In the genomic region with DNA sequence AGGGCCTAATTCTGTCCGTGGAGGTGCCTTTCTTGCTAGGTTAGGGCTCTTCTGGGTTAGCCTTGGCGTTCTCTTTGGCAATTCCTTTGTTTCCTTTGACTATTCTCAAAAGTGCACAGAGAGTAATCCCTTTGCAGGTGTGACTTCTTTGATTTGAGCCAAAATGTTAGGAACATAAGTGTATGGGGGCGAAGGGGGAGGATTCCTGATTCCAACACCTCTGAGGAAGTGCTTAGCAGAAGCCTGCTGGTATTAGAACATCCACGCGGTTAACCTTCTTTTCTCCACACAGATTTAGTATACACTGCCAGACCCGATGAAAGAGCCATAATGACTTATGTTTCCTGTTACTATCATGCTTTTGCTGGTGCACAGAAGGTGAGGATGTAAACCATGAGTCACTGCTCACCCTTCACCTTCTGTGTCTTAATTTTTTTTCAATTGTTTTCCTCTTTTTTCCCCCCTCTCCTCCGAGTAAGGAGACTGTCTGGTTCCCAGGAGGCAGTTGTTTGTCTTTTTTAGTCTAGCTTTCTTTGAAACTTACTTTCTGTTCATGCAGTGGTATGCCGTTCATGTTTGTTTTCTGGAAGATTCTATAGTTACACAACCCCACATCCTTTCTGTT, we compare ENCODE assay signal across 1 cellular context.
TF ChIP-seq lines count a peak whose summit lies in the region.

No MANE protein-coding gene starts in this region.

TF ChIP-seq in GM12878, 131 proteins besides CTCF, POLR2A, EP300 and RAD21 (continued from another document):
- TF ChIP-seq, protein P1, sequence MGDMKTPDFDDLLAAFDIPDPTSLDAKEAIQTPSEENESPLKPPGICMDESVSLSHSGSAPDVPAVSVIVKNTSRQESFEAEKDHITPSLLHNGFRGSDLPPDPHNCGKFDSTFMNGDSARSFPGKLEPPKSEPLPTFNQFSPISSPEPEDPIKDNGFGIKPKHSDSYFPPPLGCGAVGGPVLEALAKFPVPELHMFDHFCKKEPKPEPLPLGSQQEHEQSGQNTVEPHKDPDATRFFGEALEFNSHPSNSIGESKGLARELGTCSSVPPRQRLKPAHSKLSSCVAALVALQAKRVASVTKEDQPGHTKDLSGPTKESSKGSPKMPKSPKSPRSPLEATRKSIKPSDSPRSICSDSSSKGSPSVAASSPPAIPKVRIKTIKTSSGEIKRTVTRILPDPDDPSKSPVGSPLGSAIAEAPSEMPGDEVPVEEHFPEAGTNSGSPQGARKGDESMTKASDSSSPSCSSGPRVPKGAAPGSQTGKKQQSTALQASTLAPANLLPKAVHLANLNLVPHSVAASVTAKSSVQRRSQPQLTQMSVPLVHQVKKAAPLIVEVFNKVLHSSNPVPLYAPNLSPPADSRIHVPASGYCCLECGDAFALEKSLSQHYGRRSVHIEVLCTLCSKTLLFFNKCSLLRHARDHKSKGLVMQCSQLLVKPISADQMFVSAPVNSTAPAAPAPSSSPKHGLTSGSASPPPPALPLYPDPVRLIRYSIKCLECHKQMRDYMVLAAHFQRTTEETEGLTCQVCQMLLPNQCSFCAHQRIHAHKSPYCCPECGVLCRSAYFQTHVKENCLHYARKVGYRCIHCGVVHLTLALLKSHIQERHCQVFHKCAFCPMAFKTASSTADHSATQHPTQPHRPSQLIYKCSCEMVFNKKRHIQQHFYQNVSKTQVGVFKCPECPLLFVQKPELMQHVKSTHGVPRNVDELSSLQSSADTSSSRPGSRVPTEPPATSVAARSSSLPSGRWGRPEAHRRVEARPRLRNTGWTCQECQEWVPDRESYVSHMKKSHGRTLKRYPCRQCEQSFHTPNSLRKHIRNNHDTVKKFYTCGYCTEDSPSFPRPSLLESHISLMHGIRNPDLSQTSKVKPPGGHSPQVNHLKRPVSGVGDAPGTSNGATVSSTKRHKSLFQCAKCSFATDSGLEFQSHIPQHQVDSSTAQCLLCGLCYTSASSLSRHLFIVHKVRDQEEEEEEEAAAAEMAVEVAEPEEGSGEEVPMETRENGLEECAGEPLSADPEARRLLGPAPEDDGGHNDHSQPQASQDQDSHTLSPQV (IDR thresholded peaks at IDR 0.05) = no peak
- TF ChIP-seq, protein P2, sequence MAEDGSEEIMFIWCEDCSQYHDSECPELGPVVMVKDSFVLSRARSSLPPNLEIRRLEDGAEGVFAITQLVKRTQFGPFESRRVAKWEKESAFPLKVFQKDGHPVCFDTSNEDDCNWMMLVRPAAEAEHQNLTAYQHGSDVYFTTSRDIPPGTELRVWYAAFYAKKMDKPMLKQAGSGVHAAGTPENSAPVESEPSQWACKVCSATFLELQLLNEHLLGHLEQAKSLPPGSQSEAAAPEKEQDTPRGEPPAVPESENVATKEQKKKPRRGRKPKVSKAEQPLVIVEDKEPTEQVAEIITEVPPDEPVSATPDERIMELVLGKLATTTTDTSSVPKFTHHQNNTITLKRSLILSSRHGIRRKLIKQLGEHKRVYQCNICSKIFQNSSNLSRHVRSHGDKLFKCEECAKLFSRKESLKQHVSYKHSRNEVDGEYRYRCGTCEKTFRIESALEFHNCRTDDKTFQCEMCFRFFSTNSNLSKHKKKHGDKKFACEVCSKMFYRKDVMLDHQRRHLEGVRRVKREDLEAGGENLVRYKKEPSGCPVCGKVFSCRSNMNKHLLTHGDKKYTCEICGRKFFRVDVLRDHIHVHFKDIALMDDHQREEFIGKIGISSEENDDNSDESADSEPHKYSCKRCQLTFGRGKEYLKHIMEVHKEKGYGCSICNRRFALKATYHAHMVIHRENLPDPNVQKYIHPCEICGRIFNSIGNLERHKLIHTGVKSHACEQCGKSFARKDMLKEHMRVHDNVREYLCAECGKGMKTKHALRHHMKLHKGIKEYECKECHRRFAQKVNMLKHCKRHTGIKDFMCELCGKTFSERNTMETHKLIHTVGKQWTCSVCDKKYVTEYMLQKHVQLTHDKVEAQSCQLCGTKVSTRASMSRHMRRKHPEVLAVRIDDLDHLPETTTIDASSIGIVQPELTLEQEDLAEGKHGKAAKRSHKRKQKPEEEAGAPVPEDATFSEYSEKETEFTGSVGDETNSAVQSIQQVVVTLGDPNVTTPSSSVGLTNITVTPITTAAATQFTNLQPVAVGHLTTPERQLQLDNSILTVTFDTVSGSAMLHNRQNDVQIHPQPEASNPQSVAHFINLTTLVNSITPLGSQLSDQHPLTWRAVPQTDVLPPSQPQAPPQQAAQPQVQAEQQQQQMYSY (CRISPR knock-in tag; IDR thresholded peaks at IDR 0.05) = no peak
- TF ChIP-seq SIN3A (IDR thresholded peaks at IDR 0.05; ENCODE audit: low read depth, low read length) (no peak), DPF2 (IDR thresholded peaks at IDR 0.05) (no peak), STAT3 (IDR thresholded peaks at IDR 0.05; ENCODE audit: low read depth, low read length) (no peak), TAF1 (IDR thresholded peaks at IDR 0.05; ENCODE audit: borderline replicate concordance, low read depth, low read length) (no peak), EZH2 (IDR thresholded peaks at IDR 0.05; ENCODE audit: borderline replicate concordance, control insufficient read depth, low read depth, low read length) (no peak), LARP7 (IDR thresholded peaks at IDR 0.05) (no peak), RELA (IDR thresholded peaks at IDR 0.05; ENCODE audit: borderline replicate concordance, partially characterized antibody) (no peak), MTA3 (IDR thresholded peaks at IDR 0.05; ENCODE audit: borderline replicate concordance, low read length) (no peak), PAX8 (IDR thresholded peaks at IDR 0.05) (no peak), ZZZ3 (IDR thresholded peaks at IDR 0.05; ENCODE audit: control insufficient read depth, insufficient read length, low read depth) (no peak), RCOR1 (conservative IDR thresholded peaks at IDR 0.05; ENCODE audit: low read depth, low read length) (no peak), SPI1 (IDR thresholded peaks at IDR 0.05; ENCODE audit: borderline replicate concordance, insufficient read depth, low read depth, low read length) (no peak), GATAD2B (conservative IDR thresholded peaks at IDR 0.05; ENCODE audit: low read depth) (no peak)
- TF ChIP-seq, protein P3, sequence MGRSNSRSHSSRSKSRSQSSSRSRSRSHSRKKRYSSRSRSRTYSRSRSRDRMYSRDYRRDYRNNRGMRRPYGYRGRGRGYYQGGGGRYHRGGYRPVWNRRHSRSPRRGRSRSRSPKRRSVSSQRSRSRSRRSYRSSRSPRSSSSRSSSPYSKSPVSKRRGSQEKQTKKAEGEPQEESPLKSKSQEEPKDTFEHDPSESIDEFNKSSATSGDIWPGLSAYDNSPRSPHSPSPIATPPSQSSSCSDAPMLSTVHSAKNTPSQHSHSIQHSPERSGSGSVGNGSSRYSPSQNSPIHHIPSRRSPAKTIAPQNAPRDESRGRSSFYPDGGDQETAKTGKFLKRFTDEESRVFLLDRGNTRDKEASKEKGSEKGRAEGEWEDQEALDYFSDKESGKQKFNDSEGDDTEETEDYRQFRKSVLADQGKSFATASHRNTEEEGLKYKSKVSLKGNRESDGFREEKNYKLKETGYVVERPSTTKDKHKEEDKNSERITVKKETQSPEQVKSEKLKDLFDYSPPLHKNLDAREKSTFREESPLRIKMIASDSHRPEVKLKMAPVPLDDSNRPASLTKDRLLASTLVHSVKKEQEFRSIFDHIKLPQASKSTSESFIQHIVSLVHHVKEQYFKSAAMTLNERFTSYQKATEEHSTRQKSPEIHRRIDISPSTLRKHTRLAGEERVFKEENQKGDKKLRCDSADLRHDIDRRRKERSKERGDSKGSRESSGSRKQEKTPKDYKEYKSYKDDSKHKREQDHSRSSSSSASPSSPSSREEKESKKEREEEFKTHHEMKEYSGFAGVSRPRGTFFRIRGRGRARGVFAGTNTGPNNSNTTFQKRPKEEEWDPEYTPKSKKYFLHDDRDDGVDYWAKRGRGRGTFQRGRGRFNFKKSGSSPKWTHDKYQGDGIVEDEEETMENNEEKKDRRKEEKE (IDR thresholded peaks at IDR 0.05) = no peak
- TF ChIP-seq, protein P4, sequence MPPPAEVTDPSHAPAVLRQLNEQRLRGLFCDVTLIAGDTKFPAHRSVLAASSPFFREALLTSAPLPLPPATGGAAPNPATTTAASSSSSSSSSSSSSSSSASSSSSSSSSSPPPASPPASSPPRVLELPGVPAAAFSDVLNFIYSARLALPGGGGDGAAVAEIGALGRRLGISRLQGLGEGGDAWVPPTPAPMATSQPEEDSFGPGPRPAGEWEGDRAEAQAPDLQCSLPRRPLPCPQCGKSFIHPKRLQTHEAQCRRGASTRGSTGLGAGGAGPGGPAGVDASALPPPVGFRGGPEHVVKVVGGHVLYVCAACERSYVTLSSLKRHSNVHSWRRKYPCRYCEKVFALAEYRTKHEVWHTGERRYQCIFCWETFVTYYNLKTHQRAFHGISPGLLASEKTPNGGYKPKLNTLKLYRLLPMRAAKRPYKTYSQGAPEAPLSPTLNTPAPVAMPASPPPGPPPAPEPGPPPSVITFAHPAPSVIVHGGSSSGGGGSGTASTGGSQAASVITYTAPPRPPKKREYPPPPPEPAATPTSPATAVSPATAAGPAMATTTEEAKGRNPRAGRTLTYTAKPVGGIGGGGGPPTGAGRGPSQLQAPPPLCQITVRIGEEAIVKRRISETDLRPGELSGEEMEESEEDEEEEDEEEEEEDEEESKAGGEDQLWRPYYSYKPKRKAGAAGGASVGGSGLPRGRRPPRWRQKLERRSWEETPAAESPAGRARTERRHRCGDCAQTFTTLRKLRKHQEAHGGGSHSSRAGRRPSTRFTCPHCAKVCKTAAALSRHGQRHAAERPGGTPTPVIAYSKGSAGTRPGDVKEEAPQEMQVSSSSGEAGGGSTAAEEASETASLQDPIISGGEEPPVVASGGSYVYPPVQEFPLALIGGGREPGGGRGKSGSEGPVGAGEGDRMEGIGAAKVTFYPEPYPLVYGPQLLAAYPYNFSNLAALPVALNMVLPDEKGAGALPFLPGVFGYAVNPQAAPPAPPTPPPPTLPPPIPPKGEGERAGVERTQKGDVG (CRISPR knock-in tag; IDR thresholded peaks at IDR 0.05) = no peak
